Comparison of ENCODE assay signal across 8 cellular contexts in genomic region chr9:133113928-133114351, GRCh38. TPM values are rescaled to one million over a fixed set of nuclear protein-coding genes. Genes with fewer than 3 reads are reported as not detected.
A peak's percentile ranks its signal among the peaks of the same experiment; 100 is the strongest.
DNase-seq lines count a peak whose midpoint lies in the region; ATAC-seq, FAIRE-seq and TF ChIP-seq lines count a peak whose summit lies in the region.

No MANE protein-coding gene starts in this region.

- no peak for ATAC-seq in CD4-positive, CD25-positive, alpha-beta regulatory T cell (ENCODE audit: low read depth in 2 of 2)

- H3K9me3 ChIP-seq in CD4-positive, CD25-positive, alpha-beta regulatory T cell (ENCODE audit: control insufficient read depth in 2 of 2, low read length in 2 of 2), result no peaks in the 10 kb centered on the region

- no peaks in the 10 kb centered on the region for H3K27me3 Mint-ChIP-seq in CD4-positive, CD25-positive, alpha-beta regulatory T cell
- H3K27me3 Mint-ChIP-seq in neural crest cell (ENCODE audit: low read depth), result no peaks in the 10 kb centered on the region

- H3K4me1 Mint-ChIP-seq in CD4-positive, CD25-positive, alpha-beta regulatory T cell, result peaks cover 0 to 65% (median 19%) of the 10 kb centered on the region in 4 donors
- H3K4me1 Mint-ChIP-seq in neural crest cell, result peaks cover 24% of the 10 kb centered on the region

- peak overlapping the region in 2 of 3 donors; percentile 88 to 93 for H3K27ac Mint-ChIP-seq in CD4-positive, CD25-positive, alpha-beta regulatory T cell
- peak overlapping the region; percentile 57 for H3K27ac Mint-ChIP-seq in neural crest cell (ENCODE audit: unreplicated experiment)

- TF ChIP-seq CTCF in coronary artery (IDR thresholded peaks at IDR 0.05) (no peak), neural crest cell (conservative IDR thresholded peaks at IDR 0.05) (no peak)

- FAIRE-seq in frontal cortex (lab: Jason Lieb, UNC), result no peak

- no peak overlapping the region for H3K4me3 ChIP-seq in CD4-positive, CD25-positive, alpha-beta regulatory T cell (ENCODE audit: low read depth, low read length)
- H3K4me3 ChIP-seq in coronary artery, result peak overlapping the region; percentile 41

- H3K9me3 Mint-ChIP-seq in CD4-positive, CD25-positive, alpha-beta regulatory T cell, result no peaks in the 10 kb centered on the region
- no peaks in the 10 kb centered on the region for H3K9me3 Mint-ChIP-seq in neural crest cell

- H3K4me1 ChIP-seq in CD4-positive, CD25-positive, alpha-beta regulatory T cell (ENCODE audit: control insufficient read depth, insufficient read depth, low read length, poor library complexity, severe bottlenecking), result peaks cover 68% of the 10 kb centered on the region

- peaks cover 7% of the 10 kb centered on the region for H3K36me3 Mint-ChIP-seq in CD4-positive, CD25-positive, alpha-beta regulatory T cell
- H3K36me3 Mint-ChIP-seq in neural crest cell (ENCODE audit: low read depth), result no peaks in the 10 kb centered on the region

- peak overlapping the region; percentile 15 to 57 (median 32) for H3K4me3 Mint-ChIP-seq in CD4-positive, CD25-positive, alpha-beta regulatory T cell
- peak overlapping the region; percentile 69 for H3K4me3 Mint-ChIP-seq in neural crest cell

- no peak for DNase-seq in CD4-positive, CD25-positive, alpha-beta regulatory T cell
- DNase-seq in NCI-H2171 (lab: John Stamatoyannopoulos, UW) (peak; percentile 73), coronary artery (ENCODE audit: low spot score) (no peak), neural crest cell (ENCODE audit: low read depth, low spot score) (no peak), frontal cortex (ENCODE audit: low spot score in 2 of 2) (no peak), OCI-M1 (lab: John Stamatoyannopoulos, UW) (no peak), activated gamma-delta T cell (lab: John Stamatoyannopoulos, UW) (no peak), inferior parietal cortex (ENCODE audit: extremely low spot score) (no peak)

- no peaks in the 10 kb centered on the region for H3K27me3 ChIP-seq in CD4-positive, CD25-positive, alpha-beta regulatory T cell (ENCODE audit: control insufficient read depth, insufficient read depth, low read length)

- peaks cover 31% of the 10 kb centered on the region for H3K36me3 ChIP-seq in CD4-positive, CD25-positive, alpha-beta regulatory T cell (ENCODE audit: control insufficient read depth, insufficient read depth, low read length)

- H3K27ac ChIP-seq in CD4-positive, CD25-positive, alpha-beta regulatory T cell (ENCODE audit: insufficient read depth, low read length, poor library complexity, severe bottlenecking), result peak overlapping the region; percentile 58
- peak overlapping the region; percentile 36 to 82 for H3K27ac ChIP-seq in coronary artery

RNA-seq across cellular contexts. Expression of gene RALGDS, which starts 7.1 kb away (rescaled TPM):
- 228 TPM for total RNA-seq in CD4-positive, CD25-positive, alpha-beta regulatory T cell
- polyA plus RNA-seq in CD4-positive, CD25-positive, alpha-beta regulatory T cell, result 10 to 100 TPM; 34.6 to 64.2 (median 49.2) TPM
- 72.4 and 73.8 TPM in 2 replicates for total RNA-seq in neural crest cell
- 79.9 TPM for total RNA-seq in frontal cortex

RNA-seq across cellular contexts. Expression of gene GBGT1, which starts 49.8 kb away (rescaled TPM):
- 1.5 TPM for total RNA-seq in CD4-positive, CD25-positive, alpha-beta regulatory T cell
- 1 to 10 TPM in 1 of 4 donors, under 1 TPM in 1, not detected in 2; 0.67 to 1.6 TPM for polyA plus RNA-seq in CD4-positive, CD25-positive, alpha-beta regulatory T cell
- total RNA-seq in neural crest cell, result 12.9 and 13.8 TPM in 2 replicates
- 2.0 TPM for total RNA-seq in frontal cortex

RNA-seq across cellular contexts. Expression of gene CEL, which starts 52.2 kb away (rescaled TPM):
- 0.37 TPM for total RNA-seq in CD4-positive, CD25-positive, alpha-beta regulatory T cell
- polyA plus RNA-seq in CD4-positive, CD25-positive, alpha-beta regulatory T cell, result not detected
- 3.5 and 3.6 TPM in 2 replicates for total RNA-seq in neural crest cell
- 0.41 TPM for total RNA-seq in frontal cortex
